ENCODE assay signal across 8 cellular contexts in the genomic region with DNA sequence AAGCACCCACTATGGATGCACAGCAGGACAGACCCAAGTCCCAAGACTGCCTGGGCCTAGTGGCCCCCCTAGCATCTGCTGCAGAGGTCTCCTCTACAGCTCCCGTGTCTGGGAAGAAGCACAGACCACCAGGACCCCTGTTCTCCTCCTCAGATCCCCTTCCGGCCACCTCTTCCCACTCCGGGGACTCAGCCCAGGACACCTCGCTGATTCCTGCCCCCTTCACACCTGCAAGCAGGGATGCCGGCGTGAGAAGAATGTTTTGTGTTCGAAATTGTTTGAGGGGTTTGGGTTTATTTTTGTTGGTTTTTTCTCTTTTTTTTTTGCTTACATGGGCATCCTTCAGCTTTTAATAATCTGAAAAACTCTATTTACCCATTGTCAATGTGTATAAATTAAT.
DNase-seq lines count a peak whose midpoint lies in the region; ATAC-seq, FAIRE-seq and TF ChIP-seq lines count a peak whose summit lies in the region.
"Not testable (repeated sequence)": the region's sequence is repeated elsewhere in the genome, so short reads cannot be mapped to it uniquely, and the experiment has no call there.

No MANE protein-coding gene starts in this region.

- not testable (repeated sequence) for FAIRE-seq in pancreas (lab: Jason Lieb, UNC)

- H3K27ac ChIP-seq in RWPE2 (ENCODE audit: poor library complexity, severe bottlenecking); pancreas: not testable (repeated sequence)

- not testable (repeated sequence) for TF ChIP-seq CTCF in BE2C (IDR thresholded peaks at IDR 0.05; ENCODE audit: low read depth, low read length); RWPE2 (IDR thresholded peaks at IDR 0.05; ENCODE audit: poor library complexity, severe bottlenecking); pancreas (IDR thresholded peaks at IDR 0.05)

- H3K4me1 Mint-ChIP-seq in effector memory CD8-positive, alpha-beta T cell (ENCODE audit: low read depth in 2 of 2), result peaks cover 15 to 24% of the 10 kb centered on the region in 2 donors
- not testable (repeated sequence) for H3K4me1 Mint-ChIP-seq in stimulated activated naive B cell treated with anti-CD40 and anti-IgM and Interleukin-4, amounts not matched to agents 10 μg/mL and 1 μg/mL and 100 μg/mL, for 72 hours

- H3K4me1 ChIP-seq in BE2C, result peaks cover 17% of the 10 kb centered on the region
- H3K4me1 ChIP-seq in RWPE2 (ENCODE audit: insufficient read depth, poor library complexity, severe bottlenecking); pancreas: not testable (repeated sequence)

- not testable (repeated sequence) for H3K4me3 ChIP-seq in BE2C (ENCODE audit: low read depth, low read length); RWPE2 (ENCODE audit: severe bottlenecking); pancreas

- 94 to 96% methylated on average over 7 of the region's 7 CpGs for WGBS in pancreas, 2 donors

- not testable (repeated sequence) for H3K9me3 Mint-ChIP-seq in effector memory CD8-positive, alpha-beta T cell; stimulated activated naive B cell treated with anti-CD40 and anti-IgM and Interleukin-4, amounts not matched to agents 10 μg/mL and 1 μg/mL and 100 μg/mL, for 72 hours

- intact Hi-C loops in left ventricle myocardium superior (cut with micrococcal nuclease); pancreas (cut with DNase I): not testable (repeated sequence)

- peak; percentile 26 for DNase-seq in BE2C
- DNase-seq in RWPE2 (ENCODE audit: low spot score), result peak; percentile 85
- peak; percentile 14 for DNase-seq in activated naive CD4-positive, alpha-beta T cell treated with anti-CD3 and anti-CD28 coated beads, Interleukin-2, amount 50 U/mL, for 16 hours
- peak in 1 of 3 experiments; percentile 16 for DNase-seq in effector memory CD8-positive, alpha-beta T cell
- peak; percentile 32 for DNase-seq in left ventricle myocardium superior
- DNase-seq in mesenteric fat pad (ENCODE audit: low spot score), result peak; percentile 92
- peak in 4 of 6 donors; percentile 8 to 85 (median 50) for DNase-seq in pancreas
- not testable (repeated sequence) for DNase-seq in stimulated activated naive B cell treated with anti-CD40 and anti-IgM and Interleukin-4, amounts not matched to agents 10 μg/mL and 1 μg/mL and 100 μg/mL, for 72 hours

- H3K9me3 ChIP-seq in BE2C; RWPE2 (ENCODE audit: severe bottlenecking); pancreas: not testable (repeated sequence)

- H3K27me3 ChIP-seq in BE2C; RWPE2 (ENCODE audit: insufficient read depth, poor library complexity, severe bottlenecking); pancreas: not testable (repeated sequence)

- not testable (repeated sequence) for H3K27me3 Mint-ChIP-seq in effector memory CD8-positive, alpha-beta T cell; stimulated activated naive B cell treated with anti-CD40 and anti-IgM and Interleukin-4, amounts not matched to agents 10 μg/mL and 1 μg/mL and 100 μg/mL, for 72 hours

- H3K4me3 Mint-ChIP-seq in effector memory CD8-positive, alpha-beta T cell; stimulated activated naive B cell treated with anti-CD40 and anti-IgM and Interleukin-4, amounts not matched to agents 10 μg/mL and 1 μg/mL and 100 μg/mL, for 72 hours: not testable (repeated sequence)

- not testable (repeated sequence) for H3K36me3 ChIP-seq in BE2C; RWPE2 (ENCODE audit: low read depth); pancreas

- not testable (repeated sequence) for H3K36me3 Mint-ChIP-seq in effector memory CD8-positive, alpha-beta T cell (ENCODE audit: insufficient read depth)
- peaks cover 23 to 44% of the 10 kb centered on the region in 2 donors for H3K36me3 Mint-ChIP-seq in stimulated activated naive B cell treated with anti-CD40 and anti-IgM and Interleukin-4, amounts not matched to agents 10 μg/mL and 1 μg/mL and 100 μg/mL, for 72 hours

- ATAC-seq in RWPE2 (ENCODE audit: low read depth); effector memory CD8-positive, alpha-beta T cell (replicated peaks); left ventricle myocardium superior; pancreas; stimulated activated naive B cell treated with anti-CD40 and anti-IgM and Interleukin-4, amounts not matched to agents 10 μg/mL and 1 μg/mL and 100 μg/mL, for 72 hours (replicated peaks): not testable (repeated sequence)

- H3K27ac Mint-ChIP-seq in effector memory CD8-positive, alpha-beta T cell, result peak overlapping the region; percentile 66 to 77
- peak overlapping the region; percentile 42 for H3K27ac Mint-ChIP-seq in stimulated activated naive B cell treated with anti-CD40 and anti-IgM and Interleukin-4, amounts not matched to agents 10 μg/mL and 1 μg/mL and 100 μg/mL, for 72 hours
